Comparison of ENCODE assay signal across 19 cellular contexts in the genomic region with DNA sequence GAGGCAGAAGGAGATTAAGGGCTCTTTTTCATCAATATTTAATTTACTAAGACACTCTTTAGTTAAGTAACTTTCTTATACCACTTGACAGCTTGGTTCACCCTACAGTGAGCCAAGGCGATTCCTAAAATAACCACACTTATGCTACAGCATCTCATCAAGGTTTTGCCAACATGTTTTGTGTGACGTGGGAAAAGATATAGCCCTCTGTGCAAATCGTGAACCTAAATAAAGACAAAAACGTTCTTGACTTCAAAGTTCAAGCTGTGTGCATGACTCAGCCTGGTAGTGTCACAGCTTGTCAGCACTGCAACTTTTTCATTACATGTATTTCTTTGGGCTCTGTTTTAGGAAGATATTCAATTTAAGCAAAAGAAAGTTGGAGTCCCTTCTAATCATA.
A peak's percentile ranks its signal among the peaks of the same experiment; 100 is the strongest.
DNase-seq lines count a peak whose midpoint lies in the region; ATAC-seq and TF ChIP-seq lines count a peak whose summit lies in the region.
"Had no signal": no experiment of that assay in that cellular context is flagged by ENCODE, and none has a peak within 500 bp of the region (broad histone marks: within the 10 kb centered on the region; RNA-seq: fewer than 3 reads in every experiment).

No MANE protein-coding gene starts in this region.

- WGBS in heart right ventricle, 2 donors, result 14 to 20% methylated on average over 4 of the region's 4 CpGs

- H3K9me3 ChIP-seq in heart right ventricle (no peaks in the 10 kb centered on the region), BE2C (no peaks in the 10 kb centered on the region)
- H3K9me3 ChIP-seq: Peyer's patch had no signal

- intact Hi-C loops in heart right ventricle (cut with DNase I), result no loop called here

- no peak overlapping the region for H3K4me3 ChIP-seq in heart right ventricle
- no peak overlapping the region for H3K4me3 ChIP-seq in BE2C (ENCODE audit: low read depth, low read length)
- H3K4me3 ChIP-seq: Peyer's patch had no signal

- peak overlapping the region in 4 of 10 donors; percentile 6 to 64 (median 22) for H3K27ac ChIP-seq in heart right ventricle
- H3K27ac ChIP-seq: 22Rv1, Peyer's patch, VCaP had no signal

- ATAC-seq in heart right ventricle, result peak in 6 of 8 donors; percentile 46 to 96 (median 78)
- ATAC-seq: natural killer cell treated with Interleukin-12 subunit alpha and Interleukin-12 subunit beta and Interleukin-15 and Interleukin-18, amount 100 ng/mL, for 72 hours had no signal

- H3K27me3 ChIP-seq in heart right ventricle, result no peaks in the 10 kb centered on the region
- H3K27me3 ChIP-seq in BE2C, result no peaks in the 10 kb centered on the region
- H3K27me3 ChIP-seq: Peyer's patch had no signal

- H3K36me3 ChIP-seq in heart right ventricle, result no peaks in the 10 kb centered on the region
- H3K36me3 ChIP-seq in BE2C, result no peaks in the 10 kb centered on the region
- H3K36me3 ChIP-seq: Peyer's patch had no signal

- H3K4me1 ChIP-seq in heart right ventricle, result peaks cover 0 to 14% (median 3%) of the 10 kb centered on the region in 9 donors
- H3K4me1 ChIP-seq in BE2C, result no peaks in the 10 kb centered on the region
- H3K4me1 ChIP-seq: Peyer's patch had no signal

- peak; percentile 1 for DNase-seq in NCI-H82 (lab: John Stamatoyannopoulos, UW)
- no peak for DNase-seq in NCI-H82 treated with DMSO at 0.1 percent for 48 hours (lab: John Stamatoyannopoulos, UW; ENCODE audit: unreplicated experiment)
- DNase-seq in brain pericyte (ENCODE audit: low read depth, low spot score), result peak; percentile 7
- peak in 1 of 2 donors; percentile 4 for DNase-seq in heart right ventricle
- peak; percentile 12 for DNase-seq in smooth muscle cell of the brain vasculature (ENCODE audit: low read depth, low spot score)
- DNase-seq in activated CD4-positive, alpha-beta T cell treated with anti-CD3 and anti-CD28 coated beads for 4 hours, result no peak
- DNase-seq in NCI-H187 treated with DMSO at 0.1 percent for 48 hours (lab: John Stamatoyannopoulos, UW), result no peak
- no peak for DNase-seq in BE2C
- DNase-seq: activated effector memory CD4-positive, alpha-beta T cell treated with Interleukin-2 at 50 U/mL for 16 hours; amygdala; DMS79 treated with DMSO at 0.1 percent for 48 hours; NCI-H2029 treated with DMSO at 0.1 percent for 48 hours; NCI-H69; Peyer's patch; stimulated activated CD4-positive, alpha-beta T cell treated with anti-CD3 and anti-CD28 coated beads, Interleukin-2, amount 100 ng/mL, for 24 hours; SW 1271 had no signal

- TF ChIP-seq CTCF in heart right ventricle (IDR thresholded peaks at IDR 0.05) (no peak), BE2C (IDR thresholded peaks at IDR 0.05; ENCODE audit: low read depth, low read length) (no peak)

Comparison
In these comparisons a context has a peak if more than half of its experiments do, and no peak if none do; other contexts are left out.
1. DNase-seq: peak in NCI-H82 (single experiment), brain pericyte (single experiment) and smooth muscle cell of the brain vasculature (single experiment); none in NCI-H82 treated with DMSO at 0.1 percent for 48 hours (single experiment), activated CD4-positive, alpha-beta T cell treated with anti-CD3 and anti-CD28 coated beads for 4 hours (0 of 2), NCI-H187 treated with DMSO at 0.1 percent for 48 hours (single experiment) and BE2C (single experiment).